Comparison of ENCODE assay signal across 18 cellular contexts in the genomic region with DNA sequence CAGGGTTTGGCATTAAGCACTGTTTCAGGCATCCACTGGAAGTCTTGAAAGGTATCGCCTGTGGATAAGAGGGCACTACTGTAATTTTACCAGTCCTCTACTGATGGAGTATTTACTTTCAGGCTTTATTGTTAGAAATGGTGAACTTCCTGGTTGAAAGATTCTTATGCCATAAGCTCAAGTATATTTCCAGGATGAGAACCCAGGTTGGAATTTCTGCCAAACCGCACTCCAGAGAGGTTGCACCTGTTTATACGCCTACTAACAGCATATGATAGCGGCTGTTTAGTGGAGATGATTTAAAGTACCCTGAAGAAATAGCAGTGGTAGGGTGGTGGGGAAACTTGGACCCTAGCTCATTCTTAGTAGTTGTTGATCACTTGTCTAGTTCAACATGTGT.
DNase-seq lines count a peak whose midpoint lies in the region; ATAC-seq, FAIRE-seq and TF ChIP-seq lines count a peak whose summit lies in the region.
"Had no signal": no experiment of that assay in that cellular context is flagged by ENCODE, and none has a peak within 500 bp of the region (broad histone marks: within the 10 kb centered on the region; RNA-seq: fewer than 3 reads in every experiment).

No MANE protein-coding gene starts in this region.

- ATAC-seq in HG02623 (IDR thresholded peaks at IDR 0.05; ENCODE audit: unreplicated experiment), result no peak

- FAIRE-seq in H54 (lab: Jason Lieb, UNC), result no peak

- DNase-seq in DMS79 treated with DMSO at 0.1 percent for 48 hours (lab: John Stamatoyannopoulos, UW) (peak; percentile 85), NCI-H187 (lab: John Stamatoyannopoulos, UW) (peak; percentile 21 to 29), amniotic epithelial cell (ENCODE audit: low read depth) (peak; percentile 66), skeletal muscle cell (ENCODE audit: low read depth) (peak; percentile 55), nucleus accumbens (lab: John Stamatoyannopoulos, UW) (no peak), H54 (ENCODE audit: insufficient read length, low spot score) (no peak), NCI-H1436 (lab: John Stamatoyannopoulos, UW) (no peak)
- DNase-seq: activated naive CD8-positive, alpha-beta T cell treated with anti-CD3 and anti-CD28 coated beads for 36 hours; activated T-cell treated with anti-CD3 and anti-CD28 coated beads, Interleukin-2, amount 50 U/mL, for 4 hours; AML-193; foreskin fibroblast; NCI-H2227 treated with DMSO at 0.1 percent for 48 hours; nephron progenitor cell; retina; SK-N-SH; stimulated activated CD4-positive, alpha-beta T cell treated with anti-CD3 and anti-CD28 coated beads, Interleukin-2, amount 100 ng/mL, for 24 hours had no signal

- no peak for TF ChIP-seq POLR2A in H54 (IDR thresholded peaks at IDR 0.05; ENCODE audit: low read depth, low read length)

- no peak overlapping the region for H3K4me3 ChIP-seq in skeletal muscle cell (ENCODE audit: low read depth, low read length)
- H3K4me3 ChIP-seq: suprapubic skin had no signal

Comparison
In these comparisons a context has a peak if more than half of its experiments do, and no peak if none do; other contexts are left out.
1. DNase-seq: peak in DMS79 treated with DMSO at 0.1 percent for 48 hours (single experiment), NCI-H187 (2 of 2), amniotic epithelial cell (single experiment) and skeletal muscle cell (single experiment); none in nucleus accumbens (0 of 56), H54 (single experiment) and NCI-H1436 (single experiment).